ENCODE assay signal across 14 cellular contexts in genomic region chr2:71689393-71689792, GRCh38.
A peak's percentile ranks its signal among the peaks of the same experiment; 100 is the strongest.
DNase-seq lines count a peak whose midpoint lies in the region; ATAC-seq and TF ChIP-seq lines count a peak whose summit lies in the region.
"Had no signal": no experiment of that assay in that cellular context is flagged by ENCODE, and none has a peak within 500 bp of the region (broad histone marks: within the 10 kb centered on the region; RNA-seq: fewer than 3 reads in every experiment).

No MANE protein-coding gene starts in this region.

- H3K9me3 Mint-ChIP-seq in chondrocyte (ENCODE audit: low read depth) (no peaks in the 10 kb centered on the region), MCF 10A (ENCODE audit: unreplicated experiment) (no peaks in the 10 kb centered on the region)

- intact Hi-C loops in heart left ventricle (cut with DNase I) (loop anchor here in 3 of 10 donors (5.0 to 10.0 kb wide), 2 partner anchors 105 to 108 kb away; no protein-coding TSS in a partner anchor), gastrocnemius medialis (cut with DNase I; ENCODE audit: low total_unique reads) (loop anchor here (2.0 to 5.0 kb wide), 2 partner anchors 72 to 109 kb away; no protein-coding TSS in a partner anchor), ovary (cut with DNase I) (loop anchor here in 1 of 4 donors (10.0 kb wide), 1 partner anchor 1715 kb away; no protein-coding TSS in a partner anchor), MCF 10A (cut with micrococcal nuclease) (no loop called here)

- POLR2A ChIA-PET in MCF 10A (lab: Yijun Ruan, JAX) = no interaction called here

- H3K4me1 Mint-ChIP-seq in chondrocyte (ENCODE audit: low read depth) = peaks cover 14% of the 10 kb centered on the region
- no peaks in the 10 kb centered on the region for H3K4me1 Mint-ChIP-seq in MCF 10A (ENCODE audit: insufficient read depth, unreplicated experiment)
- H3K4me1 Mint-ChIP-seq: B cell; CD4-positive, alpha-beta memory T cell had no signal

- no TSS peak for BruUV-seq in MCF 10A (replicated peaks; lab: Mats Ljungman, UMichigan)

- H3K4me3 ChIP-seq in heart left ventricle = no peak overlapping the region
- H3K4me3 ChIP-seq in right atrium auricular region = no peak overlapping the region
- H3K4me3 ChIP-seq in gastrocnemius medialis = no peak overlapping the region
- no peak overlapping the region for H3K4me3 ChIP-seq in ovary
- H3K4me3 ChIP-seq: GM23248 had no signal

- H3K27me3 ChIP-seq in heart left ventricle (no peaks in the 10 kb centered on the region), right atrium auricular region (no peaks in the 10 kb centered on the region), gastrocnemius medialis (no peaks in the 10 kb centered on the region), ovary (no peaks in the 10 kb centered on the region)

- no peak overlapping the region for H3K27ac ChIP-seq in heart left ventricle
- no peak overlapping the region for H3K27ac ChIP-seq in right atrium auricular region
- H3K27ac ChIP-seq in gastrocnemius medialis = peak overlapping the region; percentile 85 to 92 (median 90)
- no peak overlapping the region for H3K27ac ChIP-seq in ovary
- H3K27ac ChIP-seq: C4-2B, GM23248 had no signal

- TF ChIP-seq EP300 in ovary (IDR thresholded peaks at IDR 0.05) = no peak

- peaks cover 0 to 36% (median 2%) of the 10 kb centered on the region in 12 donors for H3K4me1 ChIP-seq in heart left ventricle
- peaks cover 0 to 38% of the 10 kb centered on the region in 2 donors for H3K4me1 ChIP-seq in right atrium auricular region
- H3K4me1 ChIP-seq in gastrocnemius medialis = peaks cover 48 to 65% of the 10 kb centered on the region in 2 donors
- no peaks in the 10 kb centered on the region for H3K4me1 ChIP-seq in ovary (ENCODE audit: insufficient read depth)

- peaks cover 19% of the 10 kb centered on the region for H3K36me3 Mint-ChIP-seq in chondrocyte (ENCODE audit: low read depth)
- no peaks in the 10 kb centered on the region for H3K36me3 Mint-ChIP-seq in MCF 10A (ENCODE audit: insufficient read depth, unreplicated experiment)
- H3K36me3 Mint-ChIP-seq: CD4-positive, alpha-beta memory T cell had no signal

- no peak overlapping the region for H3K27ac Mint-ChIP-seq in chondrocyte (ENCODE audit: unreplicated experiment)
- no peak overlapping the region for H3K27ac Mint-ChIP-seq in MCF 10A (ENCODE audit: low read depth, unreplicated experiment)
- H3K27ac Mint-ChIP-seq: B cell; CD4-positive, alpha-beta memory T cell had no signal

- TF ChIP-seq CTCF in heart left ventricle (IDR thresholded peaks at IDR 0.05) = peak in 2 of 12 donors; percentile 6 to 14
- TF ChIP-seq CTCF in right atrium auricular region (IDR thresholded peaks at IDR 0.05) = no peak
- TF ChIP-seq CTCF in chondrocyte (IDR thresholded peaks at IDR 0.05) = no peak
- TF ChIP-seq CTCF in gastrocnemius medialis (IDR thresholded peaks at IDR 0.05 in 4 of 5, conservative IDR thresholded peaks at IDR 0.05 in 1 of 5) = no peak
- no peak for TF ChIP-seq CTCF in ovary (IDR thresholded peaks at IDR 0.05)
- TF ChIP-seq CTCF in MCF 10A (IDR thresholded peaks at IDR 0.05; ENCODE audit: unreplicated experiment) = no peak

- 32 to 64% (median 58%) methylated on average over 2 of the region's 2 CpGs for WGBS in heart left ventricle, 4 donors
- 74 to 83% (median 75%) methylated on average over 2 of the region's 2 CpGs for WGBS in ovary, 3 donors

- H3K36me3 ChIP-seq in heart left ventricle = peaks cover 0 to 29% (median 5%) of the 10 kb centered on the region in 9 donors
- H3K36me3 ChIP-seq in right atrium auricular region = peaks cover 6% of the 10 kb centered on the region
- H3K36me3 ChIP-seq in gastrocnemius medialis = peaks cover 0 to 10% of the 10 kb centered on the region in 2 donors
- no peaks in the 10 kb centered on the region for H3K36me3 ChIP-seq in ovary

- H3K9me3 ChIP-seq in heart left ventricle (no peaks in the 10 kb centered on the region), right atrium auricular region (no peaks in the 10 kb centered on the region), gastrocnemius medialis (no peaks in the 10 kb centered on the region), ovary (no peaks in the 10 kb centered on the region)

- peak in 3 of 5 donors; percentile 56 to 70 (median 65) for DNase-seq in heart left ventricle
- no peak for DNase-seq in right atrium auricular region (ENCODE audit: low spot score)
- peak; percentile 19 for DNase-seq in chondrocyte (ENCODE audit: low spot score)
- no peak for DNase-seq in left lobe of liver (ENCODE audit: low spot score)
- DNase-seq in gastrocnemius medialis = peak in 1 of 2 donors; percentile 77
- no peak for DNase-seq in ovary
- no peak for DNase-seq in MCF 10A (ENCODE audit: unreplicated experiment)
- DNase-seq: ACHN; CD4-positive, alpha-beta memory T cell; DMS79; GM23248; H7 had no signal

- no peak overlapping the region for H3K4me3 Mint-ChIP-seq in chondrocyte (ENCODE audit: unreplicated experiment)
- H3K4me3 Mint-ChIP-seq in MCF 10A (ENCODE audit: unreplicated experiment) = no peak overlapping the region
- H3K4me3 Mint-ChIP-seq: B cell; CD4-positive, alpha-beta memory T cell had no signal

- H3K27me3 Mint-ChIP-seq in chondrocyte (ENCODE audit: low read depth) (no peaks in the 10 kb centered on the region), MCF 10A (ENCODE audit: insufficient read depth, unreplicated experiment) (peaks cover 51% of the 10 kb centered on the region)
- H3K27me3 Mint-ChIP-seq: B cell; CD4-positive, alpha-beta memory T cell had no signal

- in situ Hi-C loops in gastrocnemius medialis (cut with MboI; ENCODE audit: low sequenced_read_pairs in 4 of 4) = no loop called here

- TF ChIP-seq POLR2A in heart left ventricle (IDR thresholded peaks at IDR 0.05) = no peak
- no peak for TF ChIP-seq POLR2A in gastrocnemius medialis (IDR thresholded peaks at IDR 0.05)
- no peak for TF ChIP-seq POLR2A in ovary (IDR thresholded peaks at IDR 0.05)

- CTCF ChIA-PET in MCF 10A (lab: Yijun Ruan, JAX) = no interaction called here

- ATAC-seq in heart left ventricle = peak; percentile 23 to 58 (median 36)
- ATAC-seq in left lobe of liver = peak; percentile 62
- no peak for ATAC-seq in gastrocnemius medialis

Comparison
In these comparisons a context has a peak if more than half of its experiments do, and no peak if none do; other contexts are left out.
1. DNase-seq: peak in heart left ventricle (3 of 5) and chondrocyte (single experiment); none in right atrium auricular region (single experiment), left lobe of liver (single experiment), ovary (0 of 5) and MCF 10A (single experiment).
2. ATAC-seq: peak in heart left ventricle (4 of 4) and left lobe of liver (single experiment); none in gastrocnemius medialis (0 of 2).
3. H3K27ac ChIP-seq: peak in gastrocnemius medialis (4 of 4); none in heart left ventricle (0 of 12), right atrium auricular region (0 of 2) and ovary (0 of 2).